ENCODE assay signal across 1 cellular context in the genomic region with DNA sequence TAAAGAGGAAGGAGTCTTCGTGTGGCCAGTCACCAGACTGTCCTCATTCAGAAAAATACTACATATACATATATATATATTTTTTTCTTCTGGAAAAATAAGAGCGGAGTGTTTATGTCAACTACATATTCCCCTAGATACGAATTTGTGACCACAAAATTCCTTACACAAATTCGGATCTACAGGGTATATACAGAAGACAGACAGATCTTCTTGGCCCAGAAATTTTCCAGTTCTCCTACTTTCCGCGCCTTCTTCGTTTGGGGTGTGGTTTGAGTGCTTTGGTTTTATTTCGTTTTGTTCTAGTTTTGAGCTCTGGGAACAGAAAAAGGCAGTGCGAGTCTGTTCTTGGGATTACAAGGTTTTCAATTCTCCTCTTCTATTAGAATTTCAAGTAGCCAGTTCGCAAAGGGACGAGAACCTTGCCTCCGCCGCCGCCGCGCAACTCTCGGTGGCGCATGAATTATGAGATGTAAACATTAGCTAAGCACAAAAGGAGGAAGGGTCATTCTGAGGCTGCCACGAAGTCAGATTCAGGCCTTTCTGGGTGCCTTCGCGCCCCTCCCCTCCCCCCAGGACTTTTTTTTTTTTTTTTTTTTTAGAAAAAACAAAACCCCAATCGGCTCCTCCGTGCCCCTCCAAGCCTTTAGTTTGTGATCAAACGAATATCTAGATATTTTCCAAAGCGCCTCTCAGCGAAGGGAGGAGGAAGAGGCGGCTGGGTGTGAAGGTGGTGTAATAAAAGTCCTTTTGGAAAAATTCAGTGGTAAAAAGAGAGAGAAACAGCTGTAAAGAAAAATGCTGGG.
TF ChIP-seq lines count a peak whose summit lies in the region.

No MANE protein-coding gene starts in this region.

TF ChIP-seq in K562, 482 proteins besides CTCF, POLR2A, EP300 and RAD21 (continues in another document):
- TF ChIP-seq ZNF668 (CRISPR knock-in tag; IDR thresholded peaks at IDR 0.05) (no peak), SRSF9 (IDR thresholded peaks at IDR 0.05; ENCODE audit: borderline replicate concordance, low read depth, low read length) (no peak), MIER1 (IDR thresholded peaks at IDR 0.05; ENCODE audit: low read depth) (no peak), WHSC1 (IDR thresholded peaks at IDR 0.05; ENCODE audit: low read length) (no peak), RBBP5 (IDR thresholded peaks at IDR 0.05; ENCODE audit: borderline replicate concordance, insufficient read depth, low read length, poor library complexity, severe bottlenecking) (peak; percentile 42), RBM15 (IDR thresholded peaks at IDR 0.05; ENCODE audit: insufficient read depth, low read length) (no peak), CHD4 (IDR thresholded peaks at IDR 0.05; ENCODE audit: insufficient read depth, insufficient replicate concordance, low read depth, low read length, poor library complexity, severe bottlenecking) (no peak), SIN3A (IDR thresholded peaks at IDR 0.05; ENCODE audit: borderline replicate concordance in 2 of 2, control insufficient read depth in 1 of 2, low read depth in 2 of 2, low read length in 2 of 2) (no peak), POLR2H (tag; IDR thresholded peaks at IDR 0.05; ENCODE audit: low read depth) (peak; percentile 41; the same call in 1 of the 2 replicates), FOXA3 (CRISPR knock-in tag; conservative IDR thresholded peaks at IDR 0.05 in 1 of 2, IDR thresholded peaks at IDR 0.05 in 1 of 2) (no peak), JUND (IDR thresholded peaks at IDR 0.05; ENCODE audit: borderline replicate concordance, low read depth, low read length) (no peak; the same call in 1 of the 2 replicates), JUND (tag; IDR thresholded peaks at IDR 0.05; ENCODE audit: borderline replicate concordance, low read depth, low read length) (no peak; the same call in 2 of the 3 replicates), PHF8 (IDR thresholded peaks at IDR 0.05; ENCODE audit: borderline replicate concordance, low read length) (peak; percentile 24; the same call in 1 of the 2 replicates), CCAR2 (IDR thresholded peaks at IDR 0.05; ENCODE audit: low read depth, low read length) (no peak), ZNF644 (tag; IDR thresholded peaks at IDR 0.05; ENCODE audit: low read depth) (0 out of 2 replicates have a peak, but pooled peaks have one; percentile 9), RUNX1 (IDR thresholded peaks at IDR 0.05; ENCODE audit: low read depth) (no peak), ZNF384 (IDR thresholded peaks at IDR 0.05; ENCODE audit: low read depth, low read length) (peak; percentile 95)
- TF ChIP-seq, protein P1, sequence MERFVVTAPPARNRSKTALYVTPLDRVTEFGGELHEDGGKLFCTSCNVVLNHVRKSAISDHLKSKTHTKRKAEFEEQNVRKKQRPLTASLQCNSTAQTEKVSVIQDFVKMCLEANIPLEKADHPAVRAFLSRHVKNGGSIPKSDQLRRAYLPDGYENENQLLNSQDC (CRISPR knock-in tag; IDR thresholded peaks at IDR 0.05): no peak; the same call in 1 of the 2 replicates
- TF ChIP-seq, protein P2, sequence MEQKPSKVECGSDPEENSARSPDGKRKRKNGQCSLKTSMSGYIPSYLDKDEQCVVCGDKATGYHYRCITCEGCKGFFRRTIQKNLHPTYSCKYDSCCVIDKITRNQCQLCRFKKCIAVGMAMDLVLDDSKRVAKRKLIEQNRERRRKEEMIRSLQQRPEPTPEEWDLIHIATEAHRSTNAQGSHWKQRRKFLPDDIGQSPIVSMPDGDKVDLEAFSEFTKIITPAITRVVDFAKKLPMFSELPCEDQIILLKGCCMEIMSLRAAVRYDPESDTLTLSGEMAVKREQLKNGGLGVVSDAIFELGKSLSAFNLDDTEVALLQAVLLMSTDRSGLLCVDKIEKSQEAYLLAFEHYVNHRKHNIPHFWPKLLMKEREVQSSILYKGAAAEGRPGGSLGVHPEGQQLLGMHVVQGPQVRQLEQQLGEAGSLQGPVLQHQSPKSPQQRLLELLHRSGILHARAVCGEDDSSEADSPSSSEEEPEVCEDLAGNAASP (IDR thresholded peaks at IDR 0.05): no peak
- TF ChIP-seq, protein P3, sequence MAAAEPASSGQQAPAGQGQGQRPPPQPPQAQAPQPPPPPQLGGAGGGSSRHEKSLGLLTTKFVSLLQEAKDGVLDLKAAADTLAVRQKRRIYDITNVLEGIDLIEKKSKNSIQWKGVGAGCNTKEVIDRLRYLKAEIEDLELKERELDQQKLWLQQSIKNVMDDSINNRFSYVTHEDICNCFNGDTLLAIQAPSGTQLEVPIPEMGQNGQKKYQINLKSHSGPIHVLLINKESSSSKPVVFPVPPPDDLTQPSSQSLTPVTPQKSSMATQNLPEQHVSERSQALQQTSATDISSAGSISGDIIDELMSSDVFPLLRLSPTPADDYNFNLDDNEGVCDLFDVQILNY (CRISPR knock-in tag; IDR thresholded peaks at IDR 0.05): no peak
- TF ChIP-seq, protein P4, sequence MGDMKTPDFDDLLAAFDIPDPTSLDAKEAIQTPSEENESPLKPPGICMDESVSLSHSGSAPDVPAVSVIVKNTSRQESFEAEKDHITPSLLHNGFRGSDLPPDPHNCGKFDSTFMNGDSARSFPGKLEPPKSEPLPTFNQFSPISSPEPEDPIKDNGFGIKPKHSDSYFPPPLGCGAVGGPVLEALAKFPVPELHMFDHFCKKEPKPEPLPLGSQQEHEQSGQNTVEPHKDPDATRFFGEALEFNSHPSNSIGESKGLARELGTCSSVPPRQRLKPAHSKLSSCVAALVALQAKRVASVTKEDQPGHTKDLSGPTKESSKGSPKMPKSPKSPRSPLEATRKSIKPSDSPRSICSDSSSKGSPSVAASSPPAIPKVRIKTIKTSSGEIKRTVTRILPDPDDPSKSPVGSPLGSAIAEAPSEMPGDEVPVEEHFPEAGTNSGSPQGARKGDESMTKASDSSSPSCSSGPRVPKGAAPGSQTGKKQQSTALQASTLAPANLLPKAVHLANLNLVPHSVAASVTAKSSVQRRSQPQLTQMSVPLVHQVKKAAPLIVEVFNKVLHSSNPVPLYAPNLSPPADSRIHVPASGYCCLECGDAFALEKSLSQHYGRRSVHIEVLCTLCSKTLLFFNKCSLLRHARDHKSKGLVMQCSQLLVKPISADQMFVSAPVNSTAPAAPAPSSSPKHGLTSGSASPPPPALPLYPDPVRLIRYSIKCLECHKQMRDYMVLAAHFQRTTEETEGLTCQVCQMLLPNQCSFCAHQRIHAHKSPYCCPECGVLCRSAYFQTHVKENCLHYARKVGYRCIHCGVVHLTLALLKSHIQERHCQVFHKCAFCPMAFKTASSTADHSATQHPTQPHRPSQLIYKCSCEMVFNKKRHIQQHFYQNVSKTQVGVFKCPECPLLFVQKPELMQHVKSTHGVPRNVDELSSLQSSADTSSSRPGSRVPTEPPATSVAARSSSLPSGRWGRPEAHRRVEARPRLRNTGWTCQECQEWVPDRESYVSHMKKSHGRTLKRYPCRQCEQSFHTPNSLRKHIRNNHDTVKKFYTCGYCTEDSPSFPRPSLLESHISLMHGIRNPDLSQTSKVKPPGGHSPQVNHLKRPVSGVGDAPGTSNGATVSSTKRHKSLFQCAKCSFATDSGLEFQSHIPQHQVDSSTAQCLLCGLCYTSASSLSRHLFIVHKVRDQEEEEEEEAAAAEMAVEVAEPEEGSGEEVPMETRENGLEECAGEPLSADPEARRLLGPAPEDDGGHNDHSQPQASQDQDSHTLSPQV (IDR thresholded peaks at IDR 0.05): peak; percentile 28
- TF ChIP-seq, protein P5, sequence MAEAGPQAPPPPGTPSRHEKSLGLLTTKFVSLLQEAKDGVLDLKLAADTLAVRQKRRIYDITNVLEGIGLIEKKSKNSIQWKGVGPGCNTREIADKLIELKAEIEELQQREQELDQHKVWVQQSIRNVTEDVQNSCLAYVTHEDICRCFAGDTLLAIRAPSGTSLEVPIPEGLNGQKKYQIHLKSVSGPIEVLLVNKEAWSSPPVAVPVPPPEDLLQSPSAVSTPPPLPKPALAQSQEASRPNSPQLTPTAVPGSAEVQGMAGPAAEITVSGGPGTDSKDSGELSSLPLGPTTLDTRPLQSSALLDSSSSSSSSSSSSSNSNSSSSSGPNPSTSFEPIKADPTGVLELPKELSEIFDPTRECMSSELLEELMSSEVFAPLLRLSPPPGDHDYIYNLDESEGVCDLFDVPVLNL (CRISPR knock-in tag; IDR thresholded peaks at IDR 0.05; ENCODE audit: low read depth): no peak
- TF ChIP-seq, protein P6, sequence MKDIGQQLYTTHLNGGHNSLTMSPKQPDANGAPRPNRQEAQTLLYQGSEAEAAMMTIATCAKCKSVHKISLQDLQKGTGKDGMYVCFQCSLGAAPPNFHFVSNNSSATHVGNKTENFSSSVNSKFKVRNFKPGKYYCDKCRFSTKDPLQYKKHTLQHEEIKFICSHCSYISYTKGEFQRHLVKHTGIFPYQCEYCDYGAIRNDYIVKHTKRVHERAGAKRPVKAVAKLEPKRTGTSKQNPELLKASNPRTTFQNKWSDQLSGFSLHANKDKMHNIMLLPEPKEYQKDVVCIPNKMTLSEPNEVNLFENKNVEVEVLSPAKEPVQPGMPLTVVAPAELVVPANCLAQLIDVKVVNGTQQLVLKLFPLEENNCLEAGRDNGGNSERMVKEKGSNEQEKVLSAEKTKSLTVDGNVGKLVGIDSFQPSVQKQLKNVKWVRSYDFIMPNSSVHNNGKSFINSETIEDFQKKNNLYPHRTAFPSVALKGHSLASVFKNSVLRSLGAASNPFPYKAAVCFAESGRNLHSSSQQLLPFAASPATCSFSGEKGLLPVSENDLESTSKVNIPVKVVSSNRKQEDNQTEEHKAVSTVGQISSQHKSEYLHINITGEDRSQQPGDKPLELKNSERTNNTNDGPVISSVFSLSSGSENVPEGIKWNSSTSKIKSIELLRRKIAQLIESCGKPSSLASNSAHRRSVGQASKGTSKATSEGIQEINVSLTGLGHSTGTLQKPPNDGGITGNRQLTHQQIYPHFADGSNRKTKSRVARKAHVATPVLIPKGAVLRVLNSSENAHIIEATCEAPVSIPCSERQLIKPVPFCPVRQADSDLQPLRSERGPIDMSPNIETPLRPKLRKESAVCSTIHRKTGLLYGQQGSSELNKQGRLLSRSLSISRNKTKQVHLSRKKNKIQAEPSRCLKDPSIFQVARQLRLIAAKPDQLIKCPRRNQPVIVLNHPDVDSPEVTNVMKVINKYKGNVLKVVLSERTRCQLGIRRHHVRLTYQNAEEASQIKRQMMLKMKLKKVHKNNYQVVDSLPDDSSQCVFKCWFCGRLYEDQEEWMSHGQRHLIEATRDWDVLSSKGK (CRISPR knock-in tag; IDR thresholded peaks at IDR 0.05): no peak
- TF ChIP-seq, protein P7, sequence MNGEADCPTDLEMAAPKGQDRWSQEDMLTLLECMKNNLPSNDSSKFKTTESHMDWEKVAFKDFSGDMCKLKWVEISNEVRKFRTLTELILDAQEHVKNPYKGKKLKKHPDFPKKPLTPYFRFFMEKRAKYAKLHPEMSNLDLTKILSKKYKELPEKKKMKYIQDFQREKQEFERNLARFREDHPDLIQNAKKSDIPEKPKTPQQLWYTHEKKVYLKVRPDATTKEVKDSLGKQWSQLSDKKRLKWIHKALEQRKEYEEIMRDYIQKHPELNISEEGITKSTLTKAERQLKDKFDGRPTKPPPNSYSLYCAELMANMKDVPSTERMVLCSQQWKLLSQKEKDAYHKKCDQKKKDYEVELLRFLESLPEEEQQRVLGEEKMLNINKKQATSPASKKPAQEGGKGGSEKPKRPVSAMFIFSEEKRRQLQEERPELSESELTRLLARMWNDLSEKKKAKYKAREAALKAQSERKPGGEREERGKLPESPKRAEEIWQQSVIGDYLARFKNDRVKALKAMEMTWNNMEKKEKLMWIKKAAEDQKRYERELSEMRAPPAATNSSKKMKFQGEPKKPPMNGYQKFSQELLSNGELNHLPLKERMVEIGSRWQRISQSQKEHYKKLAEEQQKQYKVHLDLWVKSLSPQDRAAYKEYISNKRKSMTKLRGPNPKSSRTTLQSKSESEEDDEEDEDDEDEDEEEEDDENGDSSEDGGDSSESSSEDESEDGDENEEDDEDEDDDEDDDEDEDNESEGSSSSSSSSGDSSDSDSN (IDR thresholded peaks at IDR 0.05; ENCODE audit: borderline replicate concordance in 1 of 2, low read depth in 2 of 2, low read length in 2 of 2): peak in 1 of 2 experiments; percentile 64; a peak in 2 of 4 replicates
- TF ChIP-seq, protein P8, sequence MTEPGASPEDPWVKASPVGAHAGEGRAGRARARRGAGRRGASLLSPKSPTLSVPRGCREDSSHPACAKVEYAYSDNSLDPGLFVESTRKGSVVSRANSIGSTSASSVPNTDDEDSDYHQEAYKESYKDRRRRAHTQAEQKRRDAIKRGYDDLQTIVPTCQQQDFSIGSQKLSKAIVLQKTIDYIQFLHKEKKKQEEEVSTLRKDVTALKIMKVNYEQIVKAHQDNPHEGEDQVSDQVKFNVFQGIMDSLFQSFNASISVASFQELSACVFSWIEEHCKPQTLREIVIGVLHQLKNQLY (CRISPR knock-in tag; conservative IDR thresholded peaks at IDR 0.05): no peak
- TF ChIP-seq, protein P9, sequence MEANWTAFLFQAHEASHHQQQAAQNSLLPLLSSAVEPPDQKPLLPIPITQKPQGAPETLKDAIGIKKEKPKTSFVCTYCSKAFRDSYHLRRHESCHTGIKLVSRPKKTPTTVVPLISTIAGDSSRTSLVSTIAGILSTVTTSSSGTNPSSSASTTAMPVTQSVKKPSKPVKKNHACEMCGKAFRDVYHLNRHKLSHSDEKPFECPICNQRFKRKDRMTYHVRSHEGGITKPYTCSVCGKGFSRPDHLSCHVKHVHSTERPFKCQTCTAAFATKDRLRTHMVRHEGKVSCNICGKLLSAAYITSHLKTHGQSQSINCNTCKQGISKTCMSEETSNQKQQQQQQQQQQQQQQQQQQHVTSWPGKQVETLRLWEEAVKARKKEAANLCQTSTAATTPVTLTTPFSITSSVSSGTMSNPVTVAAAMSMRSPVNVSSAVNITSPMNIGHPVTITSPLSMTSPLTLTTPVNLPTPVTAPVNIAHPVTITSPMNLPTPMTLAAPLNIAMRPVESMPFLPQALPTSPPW (CRISPR knock-in tag; IDR thresholded peaks at IDR 0.05): peak; percentile 65
- TF ChIP-seq, protein P10, sequence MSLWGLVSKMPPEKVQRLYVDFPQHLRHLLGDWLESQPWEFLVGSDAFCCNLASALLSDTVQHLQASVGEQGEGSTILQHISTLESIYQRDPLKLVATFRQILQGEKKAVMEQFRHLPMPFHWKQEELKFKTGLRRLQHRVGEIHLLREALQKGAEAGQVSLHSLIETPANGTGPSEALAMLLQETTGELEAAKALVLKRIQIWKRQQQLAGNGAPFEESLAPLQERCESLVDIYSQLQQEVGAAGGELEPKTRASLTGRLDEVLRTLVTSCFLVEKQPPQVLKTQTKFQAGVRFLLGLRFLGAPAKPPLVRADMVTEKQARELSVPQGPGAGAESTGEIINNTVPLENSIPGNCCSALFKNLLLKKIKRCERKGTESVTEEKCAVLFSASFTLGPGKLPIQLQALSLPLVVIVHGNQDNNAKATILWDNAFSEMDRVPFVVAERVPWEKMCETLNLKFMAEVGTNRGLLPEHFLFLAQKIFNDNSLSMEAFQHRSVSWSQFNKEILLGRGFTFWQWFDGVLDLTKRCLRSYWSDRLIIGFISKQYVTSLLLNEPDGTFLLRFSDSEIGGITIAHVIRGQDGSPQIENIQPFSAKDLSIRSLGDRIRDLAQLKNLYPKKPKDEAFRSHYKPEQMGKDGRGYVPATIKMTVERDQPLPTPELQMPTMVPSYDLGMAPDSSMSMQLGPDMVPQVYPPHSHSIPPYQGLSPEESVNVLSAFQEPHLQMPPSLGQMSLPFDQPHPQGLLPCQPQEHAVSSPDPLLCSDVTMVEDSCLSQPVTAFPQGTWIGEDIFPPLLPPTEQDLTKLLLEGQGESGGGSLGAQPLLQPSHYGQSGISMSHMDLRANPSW (CRISPR knock-in tag; IDR thresholded peaks at IDR 0.05): no peak
- TF ChIP-seq, protein P11, sequence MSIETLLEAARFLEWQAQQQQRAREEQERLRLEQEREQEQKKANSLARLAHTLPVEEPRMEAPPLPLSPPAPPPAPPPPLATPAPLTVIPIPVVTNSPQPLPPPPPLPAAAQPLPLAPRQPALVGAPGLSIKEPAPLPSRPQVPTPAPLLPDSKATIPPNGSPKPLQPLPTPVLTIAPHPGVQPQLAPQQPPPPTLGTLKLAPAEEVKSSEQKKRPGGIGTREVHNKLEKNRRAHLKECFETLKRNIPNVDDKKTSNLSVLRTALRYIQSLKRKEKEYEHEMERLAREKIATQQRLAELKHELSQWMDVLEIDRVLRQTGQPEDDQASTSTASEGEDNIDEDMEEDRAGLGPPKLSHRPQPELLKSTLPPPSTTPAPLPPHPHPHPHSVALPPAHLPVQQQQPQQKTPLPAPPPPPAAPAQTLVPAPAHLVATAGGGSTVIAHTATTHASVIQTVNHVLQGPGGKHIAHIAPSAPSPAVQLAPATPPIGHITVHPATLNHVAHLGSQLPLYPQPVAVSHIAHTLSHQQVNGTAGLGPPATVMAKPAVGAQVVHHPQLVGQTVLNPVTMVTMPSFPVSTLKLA (conservative IDR thresholded peaks at IDR 0.05): peak in 1 of 2 experiments; percentile 4; a peak in 1 of 4 replicates
